Comparison of ENCODE assay signal across 1 cellular context in genomic region chr11:85840932-85841331, GRCh38. TPM values are rescaled to one million over a fixed set of nuclear protein-coding genes. Genes with fewer than 3 reads are reported as not detected.
"Had no signal": no experiment of that assay in that cellular context is flagged by ENCODE, and none has a peak within 500 bp of the region (broad histone marks: within the 10 kb centered on the region; RNA-seq: fewer than 3 reads in every experiment).

No MANE protein-coding gene starts in this region.

RNA-seq across cellular contexts. Expression of gene CCDC83, which starts 14.3 kb away (rescaled TPM):
- polyA plus RNA-seq: GM12878 had no signal
